In the genomic region with DNA sequence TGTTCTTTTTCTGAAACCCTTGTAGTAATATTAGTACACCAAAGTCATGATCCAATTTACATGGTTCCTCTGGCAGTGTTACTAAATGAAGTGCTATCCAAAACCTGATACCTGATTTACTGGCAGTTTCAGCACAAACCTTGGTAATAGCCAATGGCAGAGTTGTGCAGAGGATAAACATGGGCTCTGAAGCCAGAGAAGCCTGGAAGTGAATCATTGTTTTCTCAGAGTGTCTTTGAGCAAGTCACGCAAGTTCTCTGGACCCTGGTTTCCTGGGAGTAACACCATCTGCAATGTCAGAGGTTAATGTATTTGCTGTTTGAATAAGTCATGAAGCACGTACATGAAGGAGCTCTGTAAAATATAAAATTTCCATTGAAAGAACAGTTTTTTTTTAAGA, we compare ENCODE assay signal across 19 cellular contexts.
DNase-seq lines count a peak whose midpoint lies in the region; ATAC-seq, FAIRE-seq and TF ChIP-seq lines count a peak whose summit lies in the region.
"Had no signal": no experiment of that assay in that cellular context is flagged by ENCODE, and none has a peak within 500 bp of the region (broad histone marks: within the 10 kb centered on the region; RNA-seq: fewer than 3 reads in every experiment).

No MANE protein-coding gene starts in this region.

- H3K4me2 ChIP-seq in A549 = no peak overlapping the region

- no peak for TF ChIP-seq POLR2A in A549 (IDR thresholded peaks at IDR 0.05; ENCODE audit: low read length)

- WGBS in A549 (ENCODE audit: missing lambda C conversion rate) = 24% methylated on average over 2 of the region's 2 CpGs

- in situ Hi-C loops in brain microvascular endothelial cell (cut with HindIII; ENCODE audit: low pct_ligation_motif_present, low sequenced_read_pairs) (no loop called here), GM13976 (cut with MboI; ENCODE audit: low sequenced_read_pairs, unreplicated experiment) (no loop called here)

- H3K27ac ChIP-seq in A549 = no peak overlapping the region
- H3K27ac ChIP-seq in brain microvascular endothelial cell = peak overlapping the region; percentile 84
- H3K27ac ChIP-seq: coronary artery, ovary had no signal

- no peaks in the 10 kb centered on the region for H3K36me3 ChIP-seq in brain microvascular endothelial cell (replicated peaks)
- H3K36me3 ChIP-seq: ovary had no signal

- no peak for TF ChIP-seq CTCF in A549 (IDR thresholded peaks at IDR 0.05)
- no peak for TF ChIP-seq CTCF in brain microvascular endothelial cell (IDR thresholded peaks at IDR 0.05; ENCODE audit: low read depth, low read length, missing control alignments)
- no peak for TF ChIP-seq CTCF in GM13976 (IDR thresholded peaks at IDR 0.05; ENCODE audit: borderline replicate concordance, control extremely low read depth, extremely low read depth, insufficient read depth, missing control alignments)

- POLR2A ChIA-PET in A549 (lab: Yijun Ruan, JAX) = no interaction called here

- no peak for ATAC-seq in A549
- ATAC-seq in HG03342 (IDR thresholded peaks at IDR 0.05; ENCODE audit: unreplicated experiment) = no peak
- ATAC-seq in natural killer cell treated with Interleukin-12 subunit alpha and Interleukin-12 subunit beta and Interleukin-15 and Interleukin-18, amount 100 ng/mL, for 72 hours = no peak

- H3K27me3 Mint-ChIP-seq in natural killer cell treated with Interleukin-12 subunit alpha and Interleukin-12 subunit beta and Interleukin-15 and Interleukin-18, amount 100 ng/mL, for 72 hours = peaks cover 12 to 16% of the 10 kb centered on the region in 2 donors

- H3K4me1 Mint-ChIP-seq in natural killer cell treated with Interleukin-12 subunit alpha and Interleukin-12 subunit beta and Interleukin-15 and Interleukin-18, amount 100 ng/mL, for 72 hours (ENCODE audit: low read depth in 2 of 2) = no peaks in the 10 kb centered on the region

- no peaks in the 10 kb centered on the region for H3K9me3 ChIP-seq in A549
- H3K9me3 ChIP-seq: ovary had no signal

- peaks cover 15% of the 10 kb centered on the region; the same call in 2 of the 3 replicates for H3K4me1 ChIP-seq in A549

- no peaks in the 10 kb centered on the region for H3K36me3 Mint-ChIP-seq in natural killer cell treated with Interleukin-12 subunit alpha and Interleukin-12 subunit beta and Interleukin-15 and Interleukin-18, amount 100 ng/mL, for 72 hours
- H3K36me3 Mint-ChIP-seq: activated CD4-positive, alpha-beta memory T cell treated with anti-CD3 and anti-CD28 coated beads for 36 hours had no signal

- H3K9me3 Mint-ChIP-seq in natural killer cell treated with Interleukin-12 subunit alpha and Interleukin-12 subunit beta and Interleukin-15 and Interleukin-18, amount 100 ng/mL, for 72 hours = no peaks in the 10 kb centered on the region
- H3K9me3 Mint-ChIP-seq: activated CD4-positive, alpha-beta memory T cell treated with anti-CD3 and anti-CD28 coated beads for 36 hours; T-helper 2 cell treated with Interferon-gamma antibody and Interleukin-4, amounts not matched to agents 5 μg/mL and 100 μg/mL, for 36 hours had no signal

- FAIRE-seq in A549 (lab: Jason Lieb, UNC) = peak; percentile 7
- FAIRE-seq: GM12891, H1 had no signal

- H3K4me3 Mint-ChIP-seq in natural killer cell treated with Interleukin-12 subunit alpha and Interleukin-12 subunit beta and Interleukin-15 and Interleukin-18, amount 100 ng/mL, for 72 hours = no peak overlapping the region
- H3K4me3 Mint-ChIP-seq: activated CD4-positive, alpha-beta memory T cell treated with anti-CD3 and anti-CD28 coated beads for 36 hours; T-helper 2 cell treated with Interferon-gamma antibody and Interleukin-4, amounts not matched to agents 5 μg/mL and 100 μg/mL, for 36 hours had no signal

- H3K4me3 ChIP-seq in A549 (no peak overlapping the region), brain microvascular endothelial cell (ENCODE audit: low read depth, low read length) (no peak overlapping the region)
- H3K4me3 ChIP-seq: coronary artery, ovary had no signal

- no peak for TF ChIP-seq EP300 in A549 (IDR thresholded peaks at IDR 0.05)

- CTCF ChIA-PET in A549 (lab: Yijun Ruan, JAX) = interaction anchor here (2.2 to 2.3 kb wide), 2 partner anchors 11 to 16 kb away, joined by 5 to 8 read pairs; no protein-coding TSS in a partner anchor

- DNase-seq in A549 (ENCODE audit: low read depth in 1 of 2, low spot score in 1 of 2) = peak in 1 of 2 experiments; percentile 14
- DNase-seq in HT1080 (ENCODE audit: low read depth) = peak; percentile 85
- peak; percentile 94 for DNase-seq in brain microvascular endothelial cell
- peak; percentile 79 for DNase-seq in hepatic stellate cell (ENCODE audit: low spot score)
- DNase-seq in LoVo (ENCODE audit: low spot score) = no peak
- DNase-seq in natural killer cell treated with Interleukin-12 subunit alpha and Interleukin-12 subunit beta and Interleukin-15 and Interleukin-18, amount 100 ng/mL, for 72 hours (ENCODE audit: low spot score) = no peak
- DNase-seq in GM13976 (ENCODE audit: low spot score) = no peak
- DNase-seq: activated CD4-positive, alpha-beta memory T cell treated with anti-CD3 and anti-CD28 coated beads for 36 hours; activated naive CD4-positive, alpha-beta T cell; DMS153; NCI-H1048; NCI-H446; ovary; stimulated activated CD4-positive, alpha-beta T cell treated with anti-CD3 and anti-CD28 coated beads, Interleukin-1b, Interleukin-23, amount 100 ng/mL, for 48 hours had no signal

- H3K27me3 ChIP-seq in brain microvascular endothelial cell (replicated peaks) = no peaks in the 10 kb centered on the region
- H3K27me3 ChIP-seq: ovary had no signal

- no peak overlapping the region for H3K27ac Mint-ChIP-seq in natural killer cell treated with Interleukin-12 subunit alpha and Interleukin-12 subunit beta and Interleukin-15 and Interleukin-18, amount 100 ng/mL, for 72 hours
- H3K27ac Mint-ChIP-seq: activated CD4-positive, alpha-beta memory T cell treated with anti-CD3 and anti-CD28 coated beads for 36 hours; T-helper 2 cell treated with Interferon-gamma antibody and Interleukin-4, amounts not matched to agents 5 μg/mL and 100 μg/mL, for 36 hours had no signal

- no peak for TF ChIP-seq RAD21 in A549 (conservative IDR thresholded peaks at IDR 0.05 in 1 of 2, IDR thresholded peaks at IDR 0.05 in 1 of 2)

TF ChIP-seq in A549, 52 proteins besides CTCF, POLR2A, EP300 and RAD21:
- TF ChIP-seq, protein P1, sequence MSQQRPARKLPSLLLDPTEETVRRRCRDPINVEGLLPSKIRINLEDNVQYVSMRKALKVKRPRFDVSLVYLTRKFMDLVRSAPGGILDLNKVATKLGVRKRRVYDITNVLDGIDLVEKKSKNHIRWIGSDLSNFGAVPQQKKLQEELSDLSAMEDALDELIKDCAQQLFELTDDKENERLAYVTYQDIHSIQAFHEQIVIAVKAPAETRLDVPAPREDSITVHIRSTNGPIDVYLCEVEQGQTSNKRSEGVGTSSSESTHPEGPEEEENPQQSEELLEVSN (IDR thresholded peaks at IDR 0.05; ENCODE audit: borderline replicate concordance, low read depth) = no peak
- no peak for TF ChIP-seq KDM5A (IDR thresholded peaks at IDR 0.05)
- TF ChIP-seq FOSB (CRISPR knock-in tag; IDR thresholded peaks at IDR 0.05) = no peak

Comparison
In these comparisons a context has a peak if more than half of its experiments do, and no peak if none do; other contexts are left out.
1. DNase-seq: peak in HT1080 (single experiment), brain microvascular endothelial cell (single experiment) and hepatic stellate cell (single experiment); none in LoVo (single experiment), natural killer cell treated with Interleukin-12 subunit alpha and Interleukin-12 subunit beta and Interleukin-15 and Interleukin-18, amount 100 ng/mL, for 72 hours (single experiment) and GM13976 (single experiment).